ENCODE assay signal across 23 cellular contexts in genomic region chr19:23065306-23065705, GRCh38.
"Had no signal": no experiment of that assay in that cellular context is flagged by ENCODE, and none has a peak within 500 bp of the region (broad histone marks: within the 10 kb centered on the region; RNA-seq: fewer than 3 reads in every experiment).

No MANE protein-coding gene starts in this region.

- H3K9me3 ChIP-seq: suprapubic skin, testis, thoracic aorta, thyroid gland, tibial artery, transverse colon, upper lobe of right lung, uterus, vagina had no signal

- H3K27ac ChIP-seq: stomach, suprapubic skin, testis, thoracic aorta, thyroid gland, tibial artery, tibial nerve, transverse colon, upper lobe of left lung, upper lobe of right lung, uterus, vagina had no signal

- H3K4me1 ChIP-seq: suprapubic skin, testis, thyroid gland, transverse colon, upper lobe of left lung, upper lobe of right lung, uterus had no signal

- H3K4me3 ChIP-seq: stomach, suprapubic skin, testis, thoracic aorta, thyroid gland, tibial artery, tibial nerve, transverse colon, upper lobe of left lung, upper lobe of right lung, uterus, vagina had no signal

- DNase-seq: stimulated activated CD4-positive, alpha-beta T cell treated with anti-CD3 and anti-CD28 coated beads, Interleukin-2, amount 100 ng/mL, for 48 hours; stimulated activated CD4-positive, alpha-beta T cell treated with anti-CD3 and anti-CD28 coated beads, Interleukin-4, amount 100 ng/mL, for 1 hour; stimulated activated CD4-positive, alpha-beta T cell treated with anti-CD3 and anti-CD28 coated beads, Interleukin-4, amount 100 ng/mL, for 24 hours; stimulated activated CD4-positive, alpha-beta T cell treated with anti-CD3 and anti-CD28 coated beads, Interleukin-4, amount 100 ng/mL, for 4 hours; stimulated activated CD8-positive, alpha-beta memory T cell treated with anti-CD3 and anti-CD28 coated beads, Interleukin-4, amount 100 ng/mL, for 48 hours; stimulated activated naive B cell treated with anti-CD40 and anti-IgM and Interleukin-4, amounts not matched to agents 10 μg/mL and 1 μg/mL and 100 μg/mL, for 72 hours; stimulated activated naive CD4-positive, alpha-beta T cell; stimulated activated naive CD4-positive, alpha-beta T cell treated with Interleukin-2 at 50 U/mL for 16 hours; stimulated activated naive CD8-positive, alpha-beta T cell treated with anti-CD3 and anti-CD28 coated beads, Interleukin-15, amount 100 ng/mL, for 72 hours; stimulated activated naive CD8-positive, alpha-beta T cell treated with anti-CD3 and anti-CD28 coated beads, Interleukin-15, Interleukin-2, amounts not matched to agents 100 U/mL and 50 U/mL, for 24 hours; stomach; substantia nigra; testis; thyroid gland; tibial artery; transverse colon; upper lobe of left lung; upper lobe of right lung; uterus had no signal

- H3K36me3 ChIP-seq: stomach, suprapubic skin, thoracic aorta, thyroid gland, tibial artery, tibial nerve, transverse colon, upper lobe of left lung, upper lobe of right lung, uterus, vagina had no signal

- H3K27me3 ChIP-seq: testis, thyroid gland, upper lobe of left lung, upper lobe of right lung, uterus, vagina had no signal
